ENCODE assay signal across 8 cellular contexts in genomic region chr5:174317261-174317894, GRCh38.
DNase-seq lines count a peak whose midpoint lies in the region; ATAC-seq, FAIRE-seq and TF ChIP-seq lines count a peak whose summit lies in the region.

No MANE protein-coding gene starts in this region.

- no peak overlapping the region for H3K9ac ChIP-seq in trophoblast cell (ENCODE audit: low read length)

- CTCF ChIA-PET in Caco-2 (lab: Charles Lee), result interaction anchor here (0.5 to 4.6 kb wide), 13 partner anchors 9 to 549 kb away, joined by 3 to 105 read pairs (median 3); partner anchors contain the start of gene NSG2

- H3K27ac ChIP-seq in gastroesophageal sphincter (no peak overlapping the region), trophoblast cell (ENCODE audit: low read depth, low read length) (no peak overlapping the region)

- no peaks in the 10 kb centered on the region for H3K9me3 ChIP-seq in Caco-2
- H3K9me3 ChIP-seq in gastroesophageal sphincter, result no peaks in the 10 kb centered on the region
- H3K9me3 ChIP-seq in trophoblast cell (ENCODE audit: insufficient read depth, low read depth, low read length), result peaks cover 2% of the 10 kb centered on the region

- no peaks in the 10 kb centered on the region for H3K36me3 ChIP-seq in Caco-2 (ENCODE audit: control insufficient read depth, insufficient read depth, low read length)
- no peaks in the 10 kb centered on the region for H3K36me3 ChIP-seq in gastroesophageal sphincter
- H3K36me3 ChIP-seq in trophoblast cell (ENCODE audit: control insufficient read depth in 1 of 2, insufficient read depth in 2 of 2, low read length in 2 of 2), result no peaks in the 10 kb centered on the region

- no peak overlapping the region for H4K12ac ChIP-seq in trophoblast cell (ENCODE audit: low read depth, low read length)

- H3K18ac ChIP-seq in trophoblast cell (ENCODE audit: low read length), result no peak overlapping the region

- H3K14ac ChIP-seq in trophoblast cell (ENCODE audit: low read length), result no peak overlapping the region

- no peak for TF ChIP-seq EP300 in gastroesophageal sphincter (IDR thresholded peaks at IDR 0.05)

- WGBS in gastroesophageal sphincter (ENCODE audit: low coverage in 1 of 2), 2 donors, result 11 to 34% methylated on average over 3 to 11 of the region's 11 CpGs
- WGBS in trophoblast cell (ENCODE audit: extremely low coverage, insufficient coverage, insufficient read length), result no CpG with 5 or more reads among the region's 11 CpGs

- no peak overlapping the region for H3K27ac Mint-ChIP-seq in Caco-2 (ENCODE audit: unreplicated experiment)

- H3K4me3 Mint-ChIP-seq in Caco-2 (ENCODE audit: unreplicated experiment), result no peak overlapping the region

- H3K4me1 ChIP-seq in Caco-2, result no peaks in the 10 kb centered on the region
- peaks cover 0 to 1% (median 0%) of the 10 kb centered on the region in 3 donors for H3K4me1 ChIP-seq in gastroesophageal sphincter
- peaks cover 0 to 8% of the 10 kb centered on the region in 2 experiments for H3K4me1 ChIP-seq in trophoblast cell (ENCODE audit: control insufficient read depth in 1 of 2, insufficient read depth in 2 of 2, low read length in 2 of 2)

- intact Hi-C loops in Caco-2 (cut with micrococcal nuclease; ENCODE audit: unreplicated experiment), result loop anchor here (1.0 kb wide), 1 partner anchor 272 kb away; the partner anchor contains the start of gene NSG2

- H3K4me3 ChIP-seq in Caco-2 (ENCODE audit: low read depth, low read length) (no peak overlapping the region), gastroesophageal sphincter (no peak overlapping the region), trophoblast cell (ENCODE audit: low read depth, low read length) (no peak overlapping the region)

- no peak overlapping the region for H3K23ac ChIP-seq in trophoblast cell (ENCODE audit: low read length)

- H2BK120ac ChIP-seq in trophoblast cell (ENCODE audit: insufficient read depth, low read length, poor library complexity), result no peak overlapping the region

- peaks cover 29% of the 10 kb centered on the region for H3K27me3 Mint-ChIP-seq in Caco-2 (ENCODE audit: insufficient read depth, unreplicated experiment)

- peak; percentile 66 to 72 for DNase-seq in Caco-2
- DNase-seq in HTR-8/SVneo (ENCODE audit: insufficient read length, low spot score), result peak; percentile 64
- peak; percentile 42 to 66 for DNase-seq in trophoblast cell
- no peak for DNase-seq in activated CD4-positive, alpha-beta T cell treated with anti-CD3 and anti-CD28 coated beads for 48 hours
- DNase-seq in stimulated activated CD4-positive, alpha-beta T cell treated with anti-CD3 and anti-CD28 coated beads, Interleukin-1b, Interleukin-23, amount 100 ng/mL, for 48 hours, result no peak

- BruUV-seq in Caco-2 (replicated peaks; lab: Mats Ljungman, UMichigan), result no TSS peak

- peak; percentile 59 for FAIRE-seq in HTR-8/SVneo (lab: Jason Lieb, UNC)

- peaks cover 10% of the 10 kb centered on the region for H3K36me3 Mint-ChIP-seq in Caco-2 (ENCODE audit: insufficient read depth, unreplicated experiment)

- H2AFZ ChIP-seq in trophoblast cell (ENCODE audit: insufficient read depth, low read length, poor library complexity), result no peak overlapping the region

- no peak overlapping the region for H4K91ac ChIP-seq in trophoblast cell (ENCODE audit: low read depth, low read length)

- no peak overlapping the region for H2BK12ac ChIP-seq in trophoblast cell (ENCODE audit: low read length)

- H3K4me1 Mint-ChIP-seq in Caco-2 (ENCODE audit: low read depth, unreplicated experiment), result no peaks in the 10 kb centered on the region

- peak; percentile 93 for TF ChIP-seq CTCF in Caco-2 (IDR thresholded peaks at IDR 0.05; ENCODE audit: insufficient read depth in 1 of 2, low read depth in 1 of 2, low read length in 1 of 2, severe bottlenecking in 1 of 2, unreplicated experiment in 1 of 2)
- peak; percentile 5 to 66 (median 32) for TF ChIP-seq CTCF in gastroesophageal sphincter (IDR thresholded peaks at IDR 0.05)

- no peak for TF ChIP-seq POLR2A in gastroesophageal sphincter (IDR thresholded peaks at IDR 0.05)

- H2AK5ac ChIP-seq in trophoblast cell (ENCODE audit: low read length), result no peak overlapping the region

- H3K9me3 Mint-ChIP-seq in Caco-2 (ENCODE audit: unreplicated experiment), result no peaks in the 10 kb centered on the region

- H3K4ac ChIP-seq in trophoblast cell (ENCODE audit: low read depth, low read length), result no peak overlapping the region

- H3K79me1 ChIP-seq in trophoblast cell (ENCODE audit: low read length), result peaks cover 3% of the 10 kb centered on the region

- POLR2A ChIA-PET in Caco-2 (lab: Charles Lee), result no interaction called here

- H3K27me3 ChIP-seq in Caco-2 (replicated peaks; ENCODE audit: control insufficient read depth, insufficient read depth, low read length) (peaks cover 2% of the 10 kb centered on the region), gastroesophageal sphincter (peaks cover 78% of the 10 kb centered on the region), trophoblast cell (ENCODE audit: insufficient read depth, low read length) (no peaks in the 10 kb centered on the region)

- H3K79me2 ChIP-seq in trophoblast cell (ENCODE audit: control insufficient read depth, insufficient read depth, low read length, poor library complexity), result no peaks in the 10 kb centered on the region

- no peak overlapping the region for H4K8ac ChIP-seq in trophoblast cell (ENCODE audit: low read depth, low read length)

- H3K4me2 ChIP-seq in trophoblast cell (ENCODE audit: low read length), result no peak overlapping the region

- no peak overlapping the region for H2BK5ac ChIP-seq in trophoblast cell (ENCODE audit: low read depth, low read length, poor library complexity)

- ATAC-seq in SK-N-SH treated with all-trans-retinoic acid at 6 μM for 48 hours (peak; percentile 98), gastroesophageal sphincter (peak; percentile 36), GM19328 (IDR thresholded peaks at IDR 0.05; ENCODE audit: unreplicated experiment) (no peak)

TF ChIP-seq in SK-N-SH treated with all-trans-retinoic acid at 6 μM for 48 hours, 23 proteins besides CTCF, POLR2A, EP300 and RAD21 (continues in another document):
- TF ChIP-seq OSR1 (CRISPR knock-in tag; IDR thresholded peaks at IDR 0.05) (no peak), TSHZ2 (CRISPR knock-in tag; IDR thresholded peaks at IDR 0.05) (no peak), TOX (CRISPR knock-in tag; IDR thresholded peaks at IDR 0.05; ENCODE audit: borderline replicate concordance) (no peak), ZNF565 (CRISPR knock-in tag; conservative IDR thresholded peaks at IDR 0.05; ENCODE audit: low read depth) (no peak), ARNTL (CRISPR knock-in tag; IDR thresholded peaks at IDR 0.05; ENCODE audit: borderline replicate concordance, low read depth) (no peak), ISL1 (CRISPR knock-in tag; IDR thresholded peaks at IDR 0.05) (no peak), SNAI2 (CRISPR knock-in tag; IDR thresholded peaks at IDR 0.05) (no peak), ZFP3 (CRISPR knock-in tag; IDR thresholded peaks at IDR 0.05) (no peak), BACH2 (CRISPR knock-in tag; IDR thresholded peaks at IDR 0.05; ENCODE audit: borderline replicate concordance) (no peak), ZNF8 (CRISPR knock-in tag; IDR thresholded peaks at IDR 0.05) (no peak), CSRNP3 (CRISPR knock-in tag; IDR thresholded peaks at IDR 0.05) (no peak), RARB (CRISPR knock-in tag; IDR thresholded peaks at IDR 0.05) (no peak)

Comparison
In these comparisons a context has a peak if more than half of its experiments do, and no peak if none do; other contexts are left out.
1. DNase-seq: peak in Caco-2 (2 of 2), HTR-8/SVneo (single experiment) and trophoblast cell (2 of 2); none in activated CD4-positive, alpha-beta T cell treated with anti-CD3 and anti-CD28 coated beads for 48 hours (single experiment) and stimulated activated CD4-positive, alpha-beta T cell treated with anti-CD3 and anti-CD28 coated beads, Interleukin-1b, Interleukin-23, amount 100 ng/mL, for 48 hours (single experiment).